ENCODE assay signal across 11 cellular contexts in genomic region chr10:128123853-128124252, GRCh38. TPM values are rescaled to one million over a fixed set of nuclear protein-coding genes. Genes with fewer than 3 reads are reported as not detected.
DNase-seq lines count a peak whose midpoint lies in the region; ATAC-seq and TF ChIP-seq lines count a peak whose summit lies in the region.
"Had no signal": no experiment of that assay in that cellular context is flagged by ENCODE, and none has a peak within 500 bp of the region (broad histone marks: within the 10 kb centered on the region; RNA-seq: fewer than 3 reads in every experiment).

No MANE protein-coding gene starts in this region.

- H4K20me1 ChIP-seq in SU-DHL-6 (ENCODE audit: low read depth, low read length) = peaks cover 52% of the 10 kb centered on the region

- no peak for TF ChIP-seq CTCF in GM12875 (IDR thresholded peaks at IDR 0.05; ENCODE audit: borderline replicate concordance, insufficient read depth, low read depth, low read length)
- no peak for TF ChIP-seq CTCF in SU-DHL-6 (IDR thresholded peaks at IDR 0.05; ENCODE audit: insufficient read depth, low read length, poor library complexity, severe bottlenecking)
- TF ChIP-seq CTCF in fibroblast of mammary gland (conservative IDR thresholded peaks at IDR 0.05; ENCODE audit: control insufficient read depth, insufficient read depth, low read depth, low read length) = no peak
- TF ChIP-seq CTCF in upper lobe of left lung (IDR thresholded peaks at IDR 0.05) = no peak

- no peak for TF ChIP-seq EP300 in upper lobe of left lung (IDR thresholded peaks at IDR 0.05)

- peaks cover 23% of the 10 kb centered on the region for H3K36me3 ChIP-seq in ACC112 (ENCODE audit: insufficient read depth, low read length)
- H3K36me3 ChIP-seq in SU-DHL-6 (ENCODE audit: low read length) = peaks cover 56% of the 10 kb centered on the region
- no peaks in the 10 kb centered on the region for H3K36me3 ChIP-seq in upper lobe of left lung

- H3K27ac ChIP-seq in ACC112 (ENCODE audit: low read depth, low read length) (no peak overlapping the region), SU-DHL-6 (ENCODE audit: low read depth, low read length) (peak overlapping the region; percentile 24; the same call in 1 of the 2 replicates), upper lobe of left lung (no peak overlapping the region)

- peak overlapping the region; percentile 74 for H3K4me2 ChIP-seq in SU-DHL-6 (ENCODE audit: low read depth, low read length, poor library complexity, severe bottlenecking)

- H3K4me3 ChIP-seq in ACC112 (ENCODE audit: low read depth, low read length) (peak overlapping the region; percentile 91), GM12875 (ENCODE audit: low read depth, low read length) (peak overlapping the region; percentile 91), SU-DHL-6 (ENCODE audit: insufficient read depth, low read length, poor library complexity, severe bottlenecking) (peak overlapping the region; percentile 97), fibroblast of mammary gland (ENCODE audit: control insufficient read depth, low read depth, low read length) (peak overlapping the region; percentile 85), upper lobe of left lung (no peak overlapping the region)

- DNase-seq in fibroblast of mammary gland (ENCODE audit: low read depth) = no peak
- no peak for DNase-seq in upper lobe of left lung
- no peak for DNase-seq in stimulated activated CD4-positive, alpha-beta T cell treated with anti-CD3 and anti-CD28 coated beads, Interleukin-15, amount 100 ng/mL, for 24 hours
- DNase-seq in T-helper 9 cell = no peak
- DNase-seq: amniotic stem cell, NCI-H1694 treated with DMSO at 0.1 percent for 48 hours, small intestine had no signal

- no peak for TF ChIP-seq POLR2A in upper lobe of left lung (IDR thresholded peaks at IDR 0.05)

- peaks cover 70% of the 10 kb centered on the region for H3K79me2 ChIP-seq in ACC112 (ENCODE audit: control insufficient read depth, insufficient read depth, low read length, unreplicated experiment)
- peaks cover 70% of the 10 kb centered on the region for H3K79me2 ChIP-seq in SU-DHL-6 (ENCODE audit: insufficient read depth, low read length)

- no peaks in the 10 kb centered on the region for H3K9me3 ChIP-seq in SU-DHL-6 (ENCODE audit: insufficient read depth, low read length)
- no peaks in the 10 kb centered on the region for H3K9me3 ChIP-seq in upper lobe of left lung

- ATAC-seq in upper lobe of left lung (ENCODE audit: low FRiP score in 2 of 2) = no peak
- ATAC-seq in GM19467 (IDR thresholded peaks at IDR 0.05; ENCODE audit: unreplicated experiment) = no peak

- H3K9ac ChIP-seq in SU-DHL-6 (ENCODE audit: low read length) = peak overlapping the region; percentile 99

- peak overlapping the region; percentile 76 for H2AFZ ChIP-seq in ACC112 (ENCODE audit: low read length, unreplicated experiment)
- H2AFZ ChIP-seq in SU-DHL-6 (ENCODE audit: low read depth, low read length, severe bottlenecking) = no peak overlapping the region

- 0 out of 2 replicates have a peak, but pooled peaks cover 3% of the 10 kb centered on the region for H3F3A ChIP-seq in SU-DHL-6 (ENCODE audit: insufficient read depth)

- H3K9me2 ChIP-seq in SU-DHL-6 (replicated peaks; ENCODE audit: insufficient read depth, low read length) = no peaks in the 10 kb centered on the region

- no peaks in the 10 kb centered on the region for H3K27me3 ChIP-seq in ACC112 (ENCODE audit: insufficient read depth, low read length)
- no peaks in the 10 kb centered on the region for H3K27me3 ChIP-seq in SU-DHL-6 (ENCODE audit: low read length)
- H3K27me3 ChIP-seq in upper lobe of left lung = peaks cover 0 to 3% (median 0%) of the 10 kb centered on the region in 4 donors

- peaks cover 25% of the 10 kb centered on the region for H3K4me1 ChIP-seq in ACC112 (ENCODE audit: control insufficient read depth, insufficient read depth, low read length, unreplicated experiment)
- peaks cover 12 to 22% (median 15%) of the 10 kb centered on the region in 4 donors for H3K4me1 ChIP-seq in upper lobe of left lung

RNA-seq across cellular contexts. Expression of gene MKI67, which starts 2.4 kb away (rescaled TPM):
- total RNA-seq in upper lobe of left lung = 1 to 10 TPM; 1.0 to 7.3 (median 5.0) TPM

Comparison
In these comparisons a context has a peak if more than half of its experiments do, and no peak if none do; other contexts are left out.
1. H3K4me3 ChIP-seq: peak in ACC112 (single experiment), GM12875 (single experiment), SU-DHL-6 (single experiment) and fibroblast of mammary gland (single experiment); none in upper lobe of left lung (0 of 4).